In the genomic region with DNA sequence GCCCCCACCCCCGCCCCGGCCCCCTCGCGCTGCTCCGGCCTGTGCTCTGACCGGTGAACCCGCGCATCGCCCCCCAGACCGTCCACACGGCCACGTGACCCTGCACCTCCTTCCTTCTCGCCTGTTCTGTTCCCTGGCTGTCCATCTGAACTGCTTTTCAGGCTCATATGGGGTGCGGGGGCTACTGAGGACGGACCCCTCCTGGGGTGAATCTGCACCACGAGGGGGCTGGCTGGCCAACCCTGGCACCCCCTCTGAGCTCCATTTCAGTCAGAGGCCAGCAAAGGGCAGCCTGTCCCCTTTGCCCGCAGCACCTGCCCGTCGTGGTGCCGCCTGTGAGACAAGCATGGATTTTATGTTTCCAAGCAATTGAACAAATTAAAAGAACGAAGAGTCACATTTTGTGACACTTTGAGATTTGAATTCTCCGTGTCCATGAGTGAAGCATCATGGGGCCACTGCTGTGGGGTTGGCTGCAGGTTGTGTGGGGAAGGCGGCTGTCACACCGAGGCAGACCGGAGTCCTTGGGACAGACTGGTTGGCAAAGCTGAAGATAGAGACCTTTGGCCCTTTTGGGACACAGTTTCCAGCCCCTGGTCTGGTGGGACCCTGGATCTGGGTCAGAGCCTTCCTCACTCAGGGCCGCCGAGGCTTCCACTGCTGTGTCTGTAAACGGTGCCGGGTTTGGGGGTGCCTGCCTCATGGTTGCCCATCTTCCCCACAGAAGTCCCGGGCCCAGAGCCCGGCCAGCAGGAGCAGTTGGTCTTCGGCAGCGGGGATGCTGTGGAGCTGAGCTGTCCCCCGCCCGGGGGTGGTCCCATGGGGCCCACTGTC, we compare ENCODE assay signal across 2 cellular contexts.
TF ChIP-seq lines count a peak whose summit lies in the region.

No MANE protein-coding gene starts in this region.

TF ChIP-seq in HepG2, 621 proteins besides CTCF, POLR2A, EP300 and RAD21:
- TF ChIP-seq, protein P1, sequence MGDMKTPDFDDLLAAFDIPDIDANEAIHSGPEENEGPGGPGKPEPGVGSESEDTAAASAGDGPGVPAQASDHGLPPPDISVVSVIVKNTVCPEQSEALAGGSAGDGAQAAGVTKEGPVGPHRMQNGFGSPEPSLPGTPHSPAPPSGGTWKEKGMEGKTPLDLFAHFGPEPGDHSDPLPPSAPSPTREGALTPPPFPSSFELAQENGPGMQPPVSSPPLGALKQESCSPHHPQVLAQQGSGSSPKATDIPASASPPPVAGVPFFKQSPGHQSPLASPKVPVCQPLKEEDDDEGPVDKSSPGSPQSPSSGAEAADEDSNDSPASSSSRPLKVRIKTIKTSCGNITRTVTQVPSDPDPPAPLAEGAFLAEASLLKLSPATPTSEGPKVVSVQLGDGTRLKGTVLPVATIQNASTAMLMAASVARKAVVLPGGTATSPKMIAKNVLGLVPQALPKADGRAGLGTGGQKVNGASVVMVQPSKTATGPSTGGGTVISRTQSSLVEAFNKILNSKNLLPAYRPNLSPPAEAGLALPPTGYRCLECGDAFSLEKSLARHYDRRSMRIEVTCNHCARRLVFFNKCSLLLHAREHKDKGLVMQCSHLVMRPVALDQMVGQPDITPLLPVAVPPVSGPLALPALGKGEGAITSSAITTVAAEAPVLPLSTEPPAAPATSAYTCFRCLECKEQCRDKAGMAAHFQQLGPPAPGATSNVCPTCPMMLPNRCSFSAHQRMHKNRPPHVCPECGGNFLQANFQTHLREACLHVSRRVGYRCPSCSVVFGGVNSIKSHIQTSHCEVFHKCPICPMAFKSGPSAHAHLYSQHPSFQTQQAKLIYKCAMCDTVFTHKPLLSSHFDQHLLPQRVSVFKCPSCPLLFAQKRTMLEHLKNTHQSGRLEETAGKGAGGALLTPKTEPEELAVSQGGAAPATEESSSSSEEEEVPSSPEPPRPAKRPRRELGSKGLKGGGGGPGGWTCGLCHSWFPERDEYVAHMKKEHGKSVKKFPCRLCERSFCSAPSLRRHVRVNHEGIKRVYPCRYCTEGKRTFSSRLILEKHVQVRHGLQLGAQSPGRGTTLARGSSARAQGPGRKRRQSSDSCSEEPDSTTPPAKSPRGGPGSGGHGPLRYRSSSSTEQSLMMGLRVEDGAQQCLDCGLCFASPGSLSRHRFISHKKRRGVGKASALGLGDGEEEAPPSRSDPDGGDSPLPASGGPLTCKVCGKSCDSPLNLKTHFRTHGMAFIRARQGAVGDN (CRISPR knock-in tag; IDR thresholded peaks at IDR 0.05), result 0 out of 2 replicates have a peak, but pooled peaks have one; percentile 23
- TF ChIP-seq ZNF501 (CRISPR knock-in tag; IDR thresholded peaks at IDR 0.05) (0 out of 2 replicates have a peak, but pooled peaks have one; percentile 34), ZNF143 (CRISPR knock-in tag; IDR thresholded peaks at IDR 0.05) (0 out of 2 replicates have a peak, but pooled peaks have one; percentile 10), HNRNPL (IDR thresholded peaks at IDR 0.05; ENCODE audit: low read depth, low read length) (peak; percentile 46; the same call in 1 of the 2 replicates), ZNF766 (CRISPR knock-in tag; IDR thresholded peaks at IDR 0.05; ENCODE audit: borderline replicate concordance) (no peak), MYC (CRISPR knock-in tag; IDR thresholded peaks at IDR 0.05; ENCODE audit: borderline replicate concordance) (0 out of 2 replicates have a peak, but pooled peaks have one; percentile 8), RBM22 (optimal IDR thresholded peaks at IDR 0.05; ENCODE audit: low read length) (peak; percentile 70), ZNF572 (CRISPR knock-in tag; IDR thresholded peaks at IDR 0.05) (0 out of 2 replicates have a peak, but pooled peaks have one; percentile 18), MTF2 (CRISPR knock-in tag; IDR thresholded peaks at IDR 0.05; ENCODE audit: borderline replicate concordance) (0 out of 2 replicates have a peak, but pooled peaks have one; percentile 32), AGO2 (optimal IDR thresholded peaks at IDR 0.05; ENCODE audit: low read depth, low read length) (peak; percentile 96), POLR2AphosphoS5 (IDR thresholded peaks at IDR 0.05; ENCODE audit: low read depth, low read length) (0 out of 2 replicates have a peak, but pooled peaks have one; percentile 13), REPIN1 (CRISPR knock-in tag; IDR thresholded peaks at IDR 0.05; ENCODE audit: borderline replicate concordance, low read depth) (no peak), ZNF746 (CRISPR knock-in tag; IDR thresholded peaks at IDR 0.05) (no peak)
- TF ChIP-seq, protein P2, sequence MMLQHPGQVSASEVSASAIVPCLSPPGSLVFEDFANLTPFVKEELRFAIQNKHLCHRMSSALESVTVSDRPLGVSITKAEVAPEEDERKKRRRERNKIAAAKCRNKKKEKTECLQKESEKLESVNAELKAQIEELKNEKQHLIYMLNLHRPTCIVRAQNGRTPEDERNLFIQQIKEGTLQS (CRISPR knock-in tag; IDR thresholded peaks at IDR 0.05), result no peak

TF ChIP-seq in GM12878, 131 proteins besides CTCF, POLR2A, EP300 and RAD21:
- TF ChIP-seq, protein P3, sequence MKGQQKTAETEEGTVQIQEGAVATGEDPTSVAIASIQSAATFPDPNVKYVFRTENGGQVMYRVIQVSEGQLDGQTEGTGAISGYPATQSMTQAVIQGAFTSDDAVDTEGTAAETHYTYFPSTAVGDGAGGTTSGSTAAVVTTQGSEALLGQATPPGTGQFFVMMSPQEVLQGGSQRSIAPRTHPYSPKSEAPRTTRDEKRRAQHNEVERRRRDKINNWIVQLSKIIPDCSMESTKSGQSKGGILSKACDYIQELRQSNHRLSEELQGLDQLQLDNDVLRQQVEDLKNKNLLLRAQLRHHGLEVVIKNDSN (IDR thresholded peaks at IDR 0.05; ENCODE audit: borderline replicate concordance, extremely low read length, insufficient read depth, low read depth, low read length), result peak; percentile 13
- TF ChIP-seq, protein P4, sequence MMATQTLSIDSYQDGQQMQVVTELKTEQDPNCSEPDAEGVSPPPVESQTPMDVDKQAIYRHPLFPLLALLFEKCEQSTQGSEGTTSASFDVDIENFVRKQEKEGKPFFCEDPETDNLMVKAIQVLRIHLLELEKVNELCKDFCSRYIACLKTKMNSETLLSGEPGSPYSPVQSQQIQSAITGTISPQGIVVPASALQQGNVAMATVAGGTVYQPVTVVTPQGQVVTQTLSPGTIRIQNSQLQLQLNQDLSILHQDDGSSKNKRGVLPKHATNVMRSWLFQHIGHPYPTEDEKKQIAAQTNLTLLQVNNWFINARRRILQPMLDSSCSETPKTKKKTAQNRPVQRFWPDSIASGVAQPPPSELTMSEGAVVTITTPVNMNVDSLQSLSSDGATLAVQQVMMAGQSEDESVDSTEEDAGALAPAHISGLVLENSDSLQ (IDR thresholded peaks at IDR 0.05), result no peak
- TF ChIP-seq ZSCAN29 (IDR thresholded peaks at IDR 0.05), result no peak
